Comparison of ENCODE assay signal across 20 cellular contexts in the genomic region with DNA sequence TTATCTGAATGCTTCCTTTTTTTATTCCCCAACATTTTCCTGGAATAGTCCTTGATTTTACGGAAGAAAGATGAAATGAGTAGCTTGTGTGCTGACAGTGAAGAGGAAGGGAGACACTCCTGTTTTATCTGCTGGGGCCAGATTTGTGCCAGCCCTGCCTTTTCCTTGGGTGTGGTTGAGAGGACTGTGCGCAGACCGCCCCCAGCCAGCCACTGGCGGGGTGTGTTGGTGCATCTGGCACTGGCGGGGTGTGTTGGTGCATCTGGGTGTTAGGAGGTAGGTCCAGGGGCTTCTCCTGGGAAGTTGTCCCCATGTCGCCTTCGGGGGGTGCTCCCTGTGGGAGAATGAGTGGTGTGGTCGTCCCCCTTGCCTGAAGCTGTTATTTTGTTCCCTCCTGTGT.
"Had no signal": no experiment of that assay in that cellular context is flagged by ENCODE, and none has a peak within 500 bp of the region (broad histone marks: within the 10 kb centered on the region; RNA-seq: fewer than 3 reads in every experiment).

No MANE protein-coding gene starts in this region.

- H3K9me3 ChIP-seq: esophagus squamous epithelium, gastroesophageal sphincter, left ventricle myocardium inferior, right atrium auricular region, stomach, thoracic aorta, transverse colon had no signal

- H3K4me3 ChIP-seq: esophagus squamous epithelium, gastroesophageal sphincter, left ventricle myocardium inferior, lung, right atrium auricular region, stomach, thoracic aorta, transverse colon had no signal

- H3K27me3 ChIP-seq: right atrium auricular region, stomach, transverse colon had no signal

- DNase-seq: effector memory CD4-positive, alpha-beta T cell; esophagus squamous epithelium; foreskin fibroblast; glutamatergic neuron; left ventricle myocardium inferior; mesenchymal stem cell; midbrain; naive B cell; posterior cingulate gyrus; small intestine; stimulated activated CD4-positive, alpha-beta T cell treated with anti-CD3 and anti-CD28 coated beads, Interleukin-12 subunit alpha, Interleukin-12 subunit beta, amount 100 ng/mL, for 4 hours; stimulated activated naive CD4-positive, alpha-beta T cell; stomach; substantia nigra; transverse colon had no signal

- H3K4me1 Mint-ChIP-seq: neural crest cell had no signal

- H3K4me1 ChIP-seq: esophagus squamous epithelium, gastroesophageal sphincter, right atrium auricular region, transverse colon had no signal

- H3K4me3 Mint-ChIP-seq: neural crest cell had no signal

- H3K9me3 Mint-ChIP-seq: naive B cell, neural crest cell had no signal

- H3K27ac ChIP-seq: esophagus squamous epithelium, gastroesophageal sphincter, left ventricle myocardium inferior, right atrium auricular region, stomach, thoracic aorta, transverse colon had no signal

- ATAC-seq: gastroesophageal sphincter had no signal

- H3K36me3 ChIP-seq: esophagus squamous epithelium, gastroesophageal sphincter, left ventricle myocardium inferior, right atrium auricular region, stomach, thoracic aorta, transverse colon had no signal
